ENCODE assay signal across 1 cellular context in the genomic region with DNA sequence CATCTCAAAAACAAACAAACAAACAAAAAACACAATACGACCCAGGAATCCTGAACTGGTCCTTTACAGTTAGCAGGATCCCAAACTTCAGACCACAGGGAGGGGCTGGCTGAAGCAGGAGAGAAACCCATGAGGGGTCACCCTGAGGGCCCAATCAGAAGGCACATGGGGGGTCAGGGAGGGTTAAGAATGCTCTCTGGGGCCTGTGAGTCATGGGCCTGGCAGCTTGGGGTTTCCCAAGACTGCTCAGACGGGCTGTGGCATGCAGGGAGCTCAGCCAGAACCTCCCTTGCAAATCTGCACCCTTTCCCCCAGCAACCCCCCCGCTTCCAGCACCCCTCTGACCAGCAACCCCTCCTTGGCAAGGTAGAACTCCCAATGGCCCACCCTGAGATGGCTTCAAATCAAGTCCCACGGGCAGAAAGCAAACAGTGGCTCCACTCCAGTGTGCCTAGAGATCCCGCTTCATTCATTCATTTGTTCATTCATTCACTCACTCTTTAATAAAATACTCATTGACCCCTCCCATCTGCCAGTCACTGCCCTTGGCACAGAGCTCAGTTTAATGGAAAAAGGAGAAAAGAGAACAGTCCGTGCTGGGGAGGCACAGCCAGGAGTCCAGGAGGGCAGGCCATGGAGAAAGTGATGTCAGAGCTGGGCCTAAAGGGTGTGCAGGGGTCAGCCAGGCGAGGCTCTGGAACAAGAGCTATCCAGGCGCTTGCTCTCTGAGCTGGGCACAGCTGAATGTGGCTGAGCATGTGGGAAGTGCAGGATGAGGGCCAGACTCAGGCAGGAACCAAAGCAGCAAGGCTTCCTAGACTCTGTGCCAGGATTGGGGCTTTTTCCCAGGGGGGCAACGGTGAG.
TF ChIP-seq lines count a peak whose summit lies in the region.

No MANE protein-coding gene starts in this region.

TF ChIP-seq in K562, 482 proteins besides CTCF, POLR2A, EP300 and RAD21:
- no peak for TF ChIP-seq YBX1 (IDR thresholded peaks at IDR 0.05)
- 0 out of 2 replicates have a peak, but pooled peaks have one; percentile 17 for TF ChIP-seq JUND (IDR thresholded peaks at IDR 0.05; ENCODE audit: borderline replicate concordance, low read depth, low read length)
- TF ChIP-seq JUND (tag; IDR thresholded peaks at IDR 0.05; ENCODE audit: borderline replicate concordance, low read depth, low read length) = no peak
- no peak for TF ChIP-seq E2F3 (CRISPR knock-in tag; IDR thresholded peaks at IDR 0.05)
- TF ChIP-seq RBFOX2 (IDR thresholded peaks at IDR 0.05; ENCODE audit: low read depth, low read length) = no peak
- TF ChIP-seq TCF7L2 (IDR thresholded peaks at IDR 0.05; ENCODE audit: low read depth, low read length) = no peak
- TF ChIP-seq NUFIP1 (IDR thresholded peaks at IDR 0.05; ENCODE audit: partially characterized antibody) = no peak
- TF ChIP-seq, protein P1, sequence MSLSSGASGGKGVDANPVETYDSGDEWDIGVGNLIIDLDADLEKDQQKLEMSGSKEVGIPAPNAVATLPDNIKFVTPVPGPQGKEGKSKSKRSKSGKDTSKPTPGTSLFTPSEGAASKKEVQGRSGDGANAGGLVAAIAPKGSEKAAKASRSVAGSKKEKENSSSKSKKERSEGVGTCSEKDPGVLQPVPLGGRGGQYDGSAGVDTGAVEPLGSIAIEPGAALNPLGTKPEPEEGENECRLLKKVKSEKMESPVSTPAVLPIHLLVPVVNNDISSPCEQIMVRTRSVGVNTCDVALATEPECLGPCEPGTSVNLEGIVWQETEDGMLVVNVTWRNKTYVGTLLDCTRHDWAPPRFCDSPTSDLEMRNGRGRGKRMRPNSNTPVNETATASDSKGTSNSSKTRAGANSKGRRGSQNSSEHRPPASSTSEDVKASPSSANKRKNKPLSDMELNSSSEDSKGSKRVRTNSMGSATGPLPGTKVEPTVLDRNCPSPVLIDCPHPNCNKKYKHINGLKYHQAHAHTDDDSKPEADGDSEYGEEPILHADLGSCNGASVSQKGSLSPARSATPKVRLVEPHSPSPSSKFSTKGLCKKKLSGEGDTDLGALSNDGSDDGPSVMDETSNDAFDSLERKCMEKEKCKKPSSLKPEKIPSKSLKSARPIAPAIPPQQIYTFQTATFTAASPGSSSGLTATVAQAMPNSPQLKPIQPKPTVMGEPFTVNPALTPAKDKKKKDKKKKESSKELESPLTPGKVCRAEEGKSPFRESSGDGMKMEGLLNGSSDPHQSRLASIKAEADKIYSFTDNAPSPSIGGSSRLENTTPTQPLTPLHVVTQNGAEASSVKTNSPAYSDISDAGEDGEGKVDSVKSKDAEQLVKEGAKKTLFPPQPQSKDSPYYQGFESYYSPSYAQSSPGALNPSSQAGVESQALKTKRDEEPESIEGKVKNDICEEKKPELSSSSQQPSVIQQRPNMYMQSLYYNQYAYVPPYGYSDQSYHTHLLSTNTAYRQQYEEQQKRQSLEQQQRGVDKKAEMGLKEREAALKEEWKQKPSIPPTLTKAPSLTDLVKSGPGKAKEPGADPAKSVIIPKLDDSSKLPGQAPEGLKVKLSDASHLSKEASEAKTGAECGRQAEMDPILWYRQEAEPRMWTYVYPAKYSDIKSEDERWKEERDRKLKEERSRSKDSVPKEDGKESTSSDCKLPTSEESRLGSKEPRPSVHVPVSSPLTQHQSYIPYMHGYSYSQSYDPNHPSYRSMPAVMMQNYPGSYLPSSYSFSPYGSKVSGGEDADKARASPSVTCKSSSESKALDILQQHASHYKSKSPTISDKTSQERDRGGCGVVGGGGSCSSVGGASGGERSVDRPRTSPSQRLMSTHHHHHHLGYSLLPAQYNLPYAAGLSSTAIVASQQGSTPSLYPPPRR (CRISPR knock-in tag; IDR thresholded peaks at IDR 0.05; ENCODE audit: borderline replicate concordance) = 0 out of 2 replicates have a peak, but pooled peaks have one; percentile 37
- TF ChIP-seq ATF3 (IDR thresholded peaks at IDR 0.05) = peak; percentile 46
- TF ChIP-seq ATF3 (CRISPR knock-in tag; conservative IDR thresholded peaks at IDR 0.05) = no peak
- TF ChIP-seq ZNF24 (IDR thresholded peaks at IDR 0.05) = peak; percentile 94
- TF ChIP-seq ZNF639 (CRISPR knock-in tag; conservative IDR thresholded peaks at IDR 0.05 in 1 of 2, IDR thresholded peaks at IDR 0.05 in 1 of 2) = no peak
- TF ChIP-seq STAT5B (CRISPR knock-in tag; IDR thresholded peaks at IDR 0.05) = no peak
- no peak for TF ChIP-seq ZNF134 (CRISPR knock-in tag; conservative IDR thresholded peaks at IDR 0.05)
- TF ChIP-seq, protein P2, sequence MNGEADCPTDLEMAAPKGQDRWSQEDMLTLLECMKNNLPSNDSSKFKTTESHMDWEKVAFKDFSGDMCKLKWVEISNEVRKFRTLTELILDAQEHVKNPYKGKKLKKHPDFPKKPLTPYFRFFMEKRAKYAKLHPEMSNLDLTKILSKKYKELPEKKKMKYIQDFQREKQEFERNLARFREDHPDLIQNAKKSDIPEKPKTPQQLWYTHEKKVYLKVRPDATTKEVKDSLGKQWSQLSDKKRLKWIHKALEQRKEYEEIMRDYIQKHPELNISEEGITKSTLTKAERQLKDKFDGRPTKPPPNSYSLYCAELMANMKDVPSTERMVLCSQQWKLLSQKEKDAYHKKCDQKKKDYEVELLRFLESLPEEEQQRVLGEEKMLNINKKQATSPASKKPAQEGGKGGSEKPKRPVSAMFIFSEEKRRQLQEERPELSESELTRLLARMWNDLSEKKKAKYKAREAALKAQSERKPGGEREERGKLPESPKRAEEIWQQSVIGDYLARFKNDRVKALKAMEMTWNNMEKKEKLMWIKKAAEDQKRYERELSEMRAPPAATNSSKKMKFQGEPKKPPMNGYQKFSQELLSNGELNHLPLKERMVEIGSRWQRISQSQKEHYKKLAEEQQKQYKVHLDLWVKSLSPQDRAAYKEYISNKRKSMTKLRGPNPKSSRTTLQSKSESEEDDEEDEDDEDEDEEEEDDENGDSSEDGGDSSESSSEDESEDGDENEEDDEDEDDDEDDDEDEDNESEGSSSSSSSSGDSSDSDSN (IDR thresholded peaks at IDR 0.05; ENCODE audit: borderline replicate concordance in 1 of 2, low read depth in 2 of 2, low read length in 2 of 2) = no peak
